Comparison of ENCODE assay signal across 6 cellular contexts in the genomic region with DNA sequence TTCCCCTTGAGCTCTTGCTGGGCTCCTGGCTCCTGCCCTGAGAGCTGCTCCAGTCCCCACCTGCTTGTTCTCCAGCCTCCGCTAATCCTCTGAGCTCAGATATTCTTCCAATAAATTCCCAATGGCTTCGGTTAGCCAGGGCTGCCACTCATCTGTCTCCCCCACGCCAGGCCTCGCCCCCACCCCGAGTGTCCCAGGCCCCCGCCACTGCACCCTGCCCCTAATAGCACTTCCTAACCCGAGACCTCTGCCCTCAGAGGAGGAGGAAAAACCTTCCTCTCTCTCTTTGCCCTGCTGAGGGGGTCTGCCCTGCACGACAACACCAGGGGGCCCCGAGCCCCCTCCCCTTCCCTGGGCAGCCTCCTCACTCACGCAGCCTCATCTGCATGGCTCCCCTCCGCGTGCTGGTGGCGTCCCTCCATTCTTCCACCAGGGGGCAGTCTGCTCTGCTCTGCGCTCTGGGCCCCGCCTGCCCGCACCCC. TPM values are rescaled to one million over a fixed set of nuclear protein-coding genes. Genes with fewer than 3 reads are reported as not detected.
DNase-seq lines count a peak whose midpoint lies in the region; ATAC-seq and TF ChIP-seq lines count a peak whose summit lies in the region.

No MANE protein-coding gene starts in this region.

- H3K36me3 Mint-ChIP-seq in activated naive CD4-positive, alpha-beta T cell treated with anti-CD3 and anti-CD28 coated beads, Interleukin-2, amount 50 U/mL, for 72 hours, result peaks cover 8 to 12% of the 10 kb centered on the region in 2 donors

- intact Hi-C loops in mucosa of descending colon (cut with DNase I, micrococcal nuclease), result no loop called here

- H3K4me3 ChIP-seq in KMS-11 (IDR thresholded peaks at IDR 0.05; ENCODE audit: insufficient read depth, low read depth, low read length) (no peak overlapping the region), mucosa of descending colon (no peak overlapping the region)

- in situ Hi-C loops in ACHN (cut with HindIII; ENCODE audit: low pct_ligation_motif_present, low pct_unique_long_range_greater_than_20kb, low sequenced_read_pairs), result no loop called here

- peak; percentile 69 to 87 for ATAC-seq in activated naive CD4-positive, alpha-beta T cell treated with anti-CD3 and anti-CD28 coated beads, Interleukin-2, amount 50 U/mL, for 72 hours
- ATAC-seq in mucosa of descending colon (peak; percentile 80), HG03439 (IDR thresholded peaks at IDR 0.05; ENCODE audit: unreplicated experiment) (no peak), GM18867 (IDR thresholded peaks at IDR 0.05; ENCODE audit: unreplicated experiment) (no peak)

- H3K79me2 ChIP-seq in KMS-11 (ENCODE audit: insufficient read depth, low read depth), result no peaks in the 10 kb centered on the region

- H3K36me3 ChIP-seq in KMS-11 (ENCODE audit: insufficient read depth) (no peaks in the 10 kb centered on the region), mucosa of descending colon (ENCODE audit: low read depth) (no peaks in the 10 kb centered on the region)

- no peak overlapping the region for H3K27ac Mint-ChIP-seq in activated naive CD4-positive, alpha-beta T cell treated with anti-CD3 and anti-CD28 coated beads, Interleukin-2, amount 50 U/mL, for 72 hours

- H3K9me3 Mint-ChIP-seq in activated naive CD4-positive, alpha-beta T cell treated with anti-CD3 and anti-CD28 coated beads, Interleukin-2, amount 50 U/mL, for 72 hours, result peaks cover 8 to 11% of the 10 kb centered on the region in 2 donors

- H2AFZ ChIP-seq in KMS-11 (ENCODE audit: low read depth), result no peak overlapping the region

- peaks cover 35% of the 10 kb centered on the region for H3K27me3 ChIP-seq in KMS-11 (ENCODE audit: insufficient read depth, low read depth)

- no peak overlapping the region for H3K27ac ChIP-seq in KMS-11

- peak; percentile 52 for DNase-seq in ACHN
- peak in 1 of 2 donors; percentile 68 for DNase-seq in activated naive CD4-positive, alpha-beta T cell treated with anti-CD3 and anti-CD28 coated beads, Interleukin-2, amount 50 U/mL, for 72 hours (ENCODE audit: low spot score in 2 of 2)
- peak in 2 of 3 donors; percentile 70 to 76 for DNase-seq in mucosa of descending colon

- TF ChIP-seq CTCF in KMS-11 (conservative IDR thresholded peaks at IDR 0.05; ENCODE audit: low read depth, low read length) (peak; percentile 53), mucosa of descending colon (IDR thresholded peaks at IDR 0.05) (peak; percentile 50)

- no peaks in the 10 kb centered on the region for H4K20me1 ChIP-seq in KMS-11 (ENCODE audit: insufficient read depth)

- H3K4me2 ChIP-seq in KMS-11, result no peak overlapping the region

- H3K4me1 ChIP-seq in KMS-11 (ENCODE audit: low read depth, poor library complexity, severe bottlenecking) (peaks cover 40% of the 10 kb centered on the region), mucosa of descending colon (ENCODE audit: low read depth) (peaks cover 13% of the 10 kb centered on the region)

- peaks cover 4% of the 10 kb centered on the region for H3K9me3 ChIP-seq in mucosa of descending colon

- H3K9ac ChIP-seq in KMS-11, result no peak overlapping the region

RNA-seq across cellular contexts. Expression of a gene that starts 5.4 kb away (rescaled TPM):
- not detected for total RNA-seq in activated naive CD4-positive, alpha-beta T cell treated with anti-CD3 and anti-CD28 coated beads, Interleukin-2, amount 50 U/mL, for 72 hours
- 10 to 100 TPM in 1 of 3 donors, 1 to 10 TPM in 2; 1.6 to 17.2 (median 3.7) TPM for total RNA-seq in mucosa of descending colon

RNA-seq across cellular contexts. Expression of a gene that starts 11.7 kb away (rescaled TPM):
- total RNA-seq in activated naive CD4-positive, alpha-beta T cell treated with anti-CD3 and anti-CD28 coated beads, Interleukin-2, amount 50 U/mL, for 72 hours, result not detected
- total RNA-seq in mucosa of descending colon, result not detected

RNA-seq across cellular contexts. Expression of a gene that starts 21.4 kb away (rescaled TPM):
- total RNA-seq in activated naive CD4-positive, alpha-beta T cell treated with anti-CD3 and anti-CD28 coated beads, Interleukin-2, amount 50 U/mL, for 72 hours, result 10 to 100 TPM; 31.1 to 46.8 TPM
- 100 to 1,000 TPM; 110 to 373 (median 127) TPM for total RNA-seq in mucosa of descending colon

RNA-seq across cellular contexts. Expression of a gene that starts 21.4 kb away (rescaled TPM):
- total RNA-seq in activated naive CD4-positive, alpha-beta T cell treated with anti-CD3 and anti-CD28 coated beads, Interleukin-2, amount 50 U/mL, for 72 hours, result not detected
- total RNA-seq in mucosa of descending colon, result 1 to 10 TPM; 1.0 to 8.5 (median 4.7) TPM

RNA-seq across cellular contexts. Expression of a gene that starts 26.4 kb away (rescaled TPM):
- total RNA-seq in activated naive CD4-positive, alpha-beta T cell treated with anti-CD3 and anti-CD28 coated beads, Interleukin-2, amount 50 U/mL, for 72 hours, result 1 to 10 TPM in 1 of 2 donors, under 1 TPM in 1; 0.18 to 1.3 TPM
- 10 to 100 TPM in 1 of 3 donors, 1 to 10 TPM in 2; 4.0 to 38.0 (median 7.0) TPM for total RNA-seq in mucosa of descending colon

Comparison
In these comparisons a context has a peak if more than half of its experiments do, and no peak if none do; other contexts are left out.
1. ATAC-seq: peak in activated naive CD4-positive, alpha-beta T cell treated with anti-CD3 and anti-CD28 coated beads, Interleukin-2, amount 50 U/mL, for 72 hours (2 of 2) and mucosa of descending colon (single experiment); none in HG03439 (single experiment) and GM18867 (single experiment).